In genomic region chr22:49971232-49972162, GRCh38 we compare ENCODE assay signal across 8 cellular contexts. TPM values are rescaled to one million over a fixed set of nuclear protein-coding genes. Genes with fewer than 3 reads are reported as not detected.
DNase-seq lines count a peak whose midpoint lies in the region; ATAC-seq and TF ChIP-seq lines count a peak whose summit lies in the region.

No MANE protein-coding gene starts in this region.

- H3K27me3 ChIP-seq in SJCRH30 (no peaks in the 10 kb centered on the region), body of pancreas (no peaks in the 10 kb centered on the region), WERI-Rb-1 (ENCODE audit: insufficient read depth, low read depth, severe bottlenecking) (no peaks in the 10 kb centered on the region)

- peak overlapping the region; percentile 28; the same call in 1 of the 2 replicates for H3K27ac ChIP-seq in SJCRH30
- H3K27ac ChIP-seq in body of pancreas: peak overlapping the region in 3 of 4 donors; percentile 82 to 92 (median 89)
- H3K27ac ChIP-seq in WERI-Rb-1: no peak overlapping the region

- H3K36me3 ChIP-seq in SJCRH30: no peaks in the 10 kb centered on the region
- H3K36me3 ChIP-seq in body of pancreas (replicated peaks in 1 of 2; ENCODE audit: insufficient read depth in 1 of 2, low read depth in 2 of 2): no peaks in the 10 kb centered on the region
- no peaks in the 10 kb centered on the region for H3K36me3 ChIP-seq in WERI-Rb-1

- H3K4me1 ChIP-seq in SJCRH30 (peaks cover 13% of the 10 kb centered on the region), body of pancreas (peaks cover 54% of the 10 kb centered on the region)

- peak; percentile 33 for ATAC-seq in HG02885 (IDR thresholded peaks at IDR 0.05; ENCODE audit: poor library complexity, unreplicated experiment)
- ATAC-seq in body of pancreas: peak; percentile 49

- H3K9me3 ChIP-seq in SJCRH30 (replicated peaks): peaks cover 4% of the 10 kb centered on the region; the same call in 1 of the 2 replicates
- no peaks in the 10 kb centered on the region for H3K9me3 ChIP-seq in body of pancreas
- H3K9me3 ChIP-seq in WERI-Rb-1 (ENCODE audit: severe bottlenecking): no peaks in the 10 kb centered on the region

- WGBS in body of pancreas, 2 donors: 1 to 14% methylated on average over 23 to 76 of the region's 81 CpGs

- peak in 2 of 3 donors; percentile 37 to 39 for TF ChIP-seq POLR2A in body of pancreas (IDR thresholded peaks at IDR 0.05)

- DNase-seq in NCI-H748 (lab: John Stamatoyannopoulos, UW; ENCODE audit: unreplicated experiment) (peak; percentile 25), NCI-H748 treated with DMSO at 0.1 percent for 48 hours (lab: John Stamatoyannopoulos, UW) (no peak), SJCRH30 (no peak), body of pancreas (peak; percentile 67 to 84 (median 77)), iPS-NIHi11 (ENCODE audit: low spot score) (peak; percentile 66), WERI-Rb-1 (no peak)
- DNase-seq in stimulated activated CD4-positive, alpha-beta T cell treated with anti-CD3 and anti-CD28 coated beads, Interleukin-12 subunit alpha, Interleukin-12 subunit beta, amount 100 ng/mL, for 24 hours (ENCODE audit: low read depth in 2 of 2): peak; percentile 59 to 77

- intact Hi-C loops in body of pancreas (cut with DNase I): no loop called here

- H3K4me3 ChIP-seq in SJCRH30 (peak overlapping the region; percentile 48), body of pancreas (no peak overlapping the region), WERI-Rb-1 (ENCODE audit: low read depth, low read length) (no peak overlapping the region)

- TF ChIP-seq CTCF in body of pancreas (IDR thresholded peaks at IDR 0.05) (no peak), WERI-Rb-1 (IDR thresholded peaks at IDR 0.05; ENCODE audit: low read depth, low read length) (no peak)

RNA-seq across cellular contexts. Expression of gene PIM3, which starts 10.9 kb away (rescaled TPM):
- 51.2 and 53.6 TPM in 2 replicates for total RNA-seq in SJCRH30 (2014; rRNA removed; shearing (Covaris generic))
- total RNA-seq in body of pancreas: 10 to 100 TPM; 57.3 to 98.9 TPM

RNA-seq across cellular contexts. Expression of gene IL17REL, which starts 41.1 kb away (rescaled TPM):
- not detected in 2 replicates for total RNA-seq in SJCRH30 (2014; rRNA removed; shearing (Covaris generic))
- total RNA-seq in body of pancreas: not detected

RNA-seq across cellular contexts. Expression of gene CRELD2, which starts 53.1 kb away (rescaled TPM):
- 37.6 and 39.7 TPM in 2 replicates for total RNA-seq in SJCRH30 (2014; rRNA removed; shearing (Covaris generic))
- 100 to 1,000 TPM in 1 of 2 donors, 10 to 100 TPM in 1; 73.9 to 201 TPM for total RNA-seq in body of pancreas

RNA-seq across cellular contexts. Expression of gene ALG12, which starts 53.3 kb away (rescaled TPM):
- 24.2 and 24.3 TPM in 2 replicates for total RNA-seq in SJCRH30 (2014; rRNA removed; shearing (Covaris generic))
- 10 to 100 TPM; 16.2 to 17.9 TPM for total RNA-seq in body of pancreas

Comparison
In these comparisons a context has a peak if more than half of its experiments do, and no peak if none do; other contexts are left out.
1. DNase-seq: peak in NCI-H748 (single experiment), body of pancreas (4 of 4), iPS-NIHi11 (single experiment) and stimulated activated CD4-positive, alpha-beta T cell treated with anti-CD3 and anti-CD28 coated beads, Interleukin-12 subunit alpha, Interleukin-12 subunit beta, amount 100 ng/mL, for 24 hours (2 of 2); none in NCI-H748 treated with DMSO at 0.1 percent for 48 hours (single experiment), SJCRH30 (0 of 2) and WERI-Rb-1 (single experiment).